In the genomic region with DNA sequence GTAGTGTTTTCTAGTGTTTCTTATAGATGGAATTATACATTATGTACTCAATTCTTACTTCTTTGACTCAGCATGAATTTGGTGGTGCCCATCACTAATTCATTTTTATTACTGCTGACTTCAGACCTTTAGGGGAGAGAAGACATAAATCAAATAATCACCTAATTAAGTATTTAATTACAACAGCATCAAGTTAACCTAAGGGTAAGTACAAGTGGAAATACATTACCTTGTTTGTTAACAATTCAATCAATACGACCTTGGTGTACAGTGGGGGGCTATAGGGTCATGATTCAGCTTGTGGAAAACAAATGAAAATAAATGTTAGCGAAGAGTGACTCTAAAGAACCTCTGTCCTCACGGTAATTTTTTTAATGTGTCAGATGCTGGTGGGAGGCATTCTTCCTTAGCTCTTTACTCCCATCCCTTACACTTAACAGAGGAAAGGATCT, we compare ENCODE assay signal across 8 cellular contexts. TPM values are rescaled to one million over a fixed set of nuclear protein-coding genes. Genes with fewer than 3 reads are reported as not detected.
A peak's percentile ranks its signal among the peaks of the same experiment; 100 is the strongest.
DNase-seq lines count a peak whose midpoint lies in the region; ATAC-seq, FAIRE-seq and TF ChIP-seq lines count a peak whose summit lies in the region.

No MANE protein-coding gene starts in this region.

- H4K8ac ChIP-seq in H1 (ENCODE audit: extremely low read depth, insufficient read depth, low read length): no peak overlapping the region

- DNase-seq in NT2/D1 (ENCODE audit: low read depth, low spot score): no peak
- DNase-seq in H1 (ENCODE audit: low read depth in 1 of 2, low spot score in 2 of 2): no peak
- no peak for DNase-seq in DMS 273 treated with DMSO at 0.1 percent for 48 hours (lab: John Stamatoyannopoulos, UW)
- DNase-seq in EL: no peak
- no peak for DNase-seq in stimulated activated CD4-positive, alpha-beta T cell treated with anti-CD3 and anti-CD28 coated beads, Interleukin-4, amount 100 ng/mL, for 1 hour

- no peak for FAIRE-seq in H1 (lab: Jason Lieb, UNC)

- peaks cover 17 to 31% (median 22%) of the 10 kb centered on the region in 10 experiments for H3K4me1 ChIP-seq in BLaER1 treated with 17β-estradiol and CSF1 and Interleukin-3, amounts not matched to agents 10 nM and 100 nM
- H3K4me1 ChIP-seq in NT2/D1 (ENCODE audit: insufficient read depth, insufficient read length) (no peaks in the 10 kb centered on the region), H1 (replicated peaks in 1 of 4; ENCODE audit: control insufficient read depth in 3 of 4, insufficient read depth in 4 of 4, low read length in 3 of 4) (peaks cover 0 to 3% (median 1%) of the 10 kb centered on the region in 4 experiments; a peak in 3 of 7 replicates), neuron (ENCODE audit: insufficient read depth, low read length) (peaks cover 10% of the 10 kb centered on the region)

- H3K4me3 ChIP-seq in BLaER1 treated with 17β-estradiol and CSF1 and Interleukin-3, amounts not matched to agents 10 nM and 100 nM: peak overlapping the region; percentile 72 to 96 (median 90)
- H3K4me3 ChIP-seq in NT2/D1 (ENCODE audit: insufficient read length, low read depth) (peak overlapping the region; percentile 92), H1 (ENCODE audit: extremely low read depth in 1 of 4, insufficient read depth in 2 of 4, low read depth in 3 of 4, low read length in 4 of 4) (peak overlapping the region; percentile 83 to 92 (median 86)), neuron (ENCODE audit: low read length) (peak overlapping the region; percentile 75)

- H2BK120ac ChIP-seq in H1 (replicated peaks; ENCODE audit: low read depth, low read length): no peak overlapping the region

- no peak overlapping the region for H3K4ac ChIP-seq in H1 (replicated peaks; ENCODE audit: insufficient read length, low read depth, low read length)

- H3K79me1 ChIP-seq in H1 (ENCODE audit: low read depth, low read length): no peaks in the 10 kb centered on the region; the same call in 1 of the 2 replicates

- H2BK5ac ChIP-seq in H1 (ENCODE audit: low read depth, low read length): no peak overlapping the region

- no peak for TF ChIP-seq POLR2A in H1 (IDR thresholded peaks at IDR 0.05; ENCODE audit: control extremely low read depth in 1 of 2, low read depth in 2 of 2, low read length in 2 of 2)

- TF ChIP-seq CTCF in H1 (IDR thresholded peaks at IDR 0.05; ENCODE audit: control extremely low read depth in 1 of 3, insufficient read depth in 1 of 3, low read depth in 1 of 3, low read length in 3 of 3): no peak

- H3K18ac ChIP-seq in H1 (ENCODE audit: extremely low read depth, low read length): 0 out of 2 replicates have a peak overlapping the region, but pooled peaks have one; percentile 55

- no peak for TF ChIP-seq EP300 in H1 (IDR thresholded peaks at IDR 0.05; ENCODE audit: borderline replicate concordance in 1 of 2, low read depth in 2 of 2, low read length in 2 of 2)

- H2AFZ ChIP-seq in H1 (ENCODE audit: low read length) (peak overlapping the region; percentile 37; the same call in 1 of the 2 replicates), neuron (ENCODE audit: low read depth, low read length) (peak overlapping the region; percentile 95)

- TF ChIP-seq RAD21 in H1 (IDR thresholded peaks at IDR 0.05 in 1 of 2, conservative IDR thresholded peaks at IDR 0.05 in 1 of 2; ENCODE audit: low read depth in 2 of 2, low read length in 2 of 2): no peak

- no peak overlapping the region for H3K14ac ChIP-seq in H1 (ENCODE audit: insufficient read length)

- H3K9ac ChIP-seq in BLaER1 treated with 17β-estradiol and CSF1 and Interleukin-3, amounts not matched to agents 10 nM and 100 nM: peak overlapping the region; percentile 83 to 99 (median 94); a peak in 21 of 22 replicates
- H3K9ac ChIP-seq in NT2/D1 (ENCODE audit: insufficient read length, low read depth) (peak overlapping the region; percentile 84), H1 (replicated peaks in 1 of 4; ENCODE audit: extremely low read depth in 1 of 4, low read depth in 3 of 4, low read length in 3 of 4) (peak overlapping the region in 2 of 4 experiments; percentile 43 to 45; a peak in 3 of 7 replicates)

- H2BK12ac ChIP-seq in H1 (ENCODE audit: low read depth, low read length): no peak overlapping the region

- POLR2A ChIA-PET in H1 (lab: Charles Lee; ENCODE audit: partially characterized antibody): interaction anchor here (0.6 to 1.3 kb wide), 7 partner anchors 9 to 97 kb away, joined by 3 to 4 read pairs (median 3); no protein-coding TSS in a partner anchor

- peak overlapping the region; percentile 71 to 94 (median 83) for H3K4me2 ChIP-seq in BLaER1 treated with 17β-estradiol and CSF1 and Interleukin-3, amounts not matched to agents 10 nM and 100 nM
- H3K4me2 ChIP-seq in H1 (ENCODE audit: insufficient read depth in 1 of 2, low read depth in 2 of 2, low read length in 2 of 2): peak overlapping the region; percentile 70 to 80

- ATAC-seq in GM19395 (IDR thresholded peaks at IDR 0.05; ENCODE audit: unreplicated experiment): no peak

- no peak overlapping the region for H2AK5ac ChIP-seq in H1 (ENCODE audit: low read depth, low read length)

- H4K91ac ChIP-seq in H1 (replicated peaks; ENCODE audit: insufficient read length, low read length): peak overlapping the region; percentile 44

- peak overlapping the region; percentile 42 to 97 (median 91); a peak in 18 of 22 replicates for H3K27ac ChIP-seq in BLaER1 treated with 17β-estradiol and CSF1 and Interleukin-3, amounts not matched to agents 10 nM and 100 nM
- no peak overlapping the region for H3K27ac ChIP-seq in H1 (ENCODE audit: low read depth, low read length)

- peaks cover 8 to 21% (median 11%) of the 10 kb centered on the region in 11 experiments; a peak in 21 of 22 replicates for H3K36me3 ChIP-seq in BLaER1 treated with 17β-estradiol and CSF1 and Interleukin-3, amounts not matched to agents 10 nM and 100 nM
- H3K36me3 ChIP-seq in NT2/D1 (ENCODE audit: insufficient read depth, insufficient read length, low read length): peaks cover 19% of the 10 kb centered on the region
- no peaks in the 10 kb centered on the region; a peak in 1 of 8 replicates for H3K36me3 ChIP-seq in H1 (ENCODE audit: control insufficient read depth in 2 of 4, insufficient read depth in 4 of 4, low read length in 3 of 4)
- peaks cover under 1% of the 10 kb centered on the region for H3K36me3 ChIP-seq in neuron (ENCODE audit: insufficient read depth, low read length)

- no peak overlapping the region for H3K23ac ChIP-seq in H1 (ENCODE audit: insufficient read length)

- peaks cover 22 to 43% (median 37%) of the 10 kb centered on the region in 11 experiments; a peak in 20 of 22 replicates for H4K20me1 ChIP-seq in BLaER1 treated with 17β-estradiol and CSF1 and Interleukin-3, amounts not matched to agents 10 nM and 100 nM
- peaks cover 0 to 2% of the 10 kb centered on the region in 2 experiments for H4K20me1 ChIP-seq in H1 (replicated peaks in 1 of 2; ENCODE audit: control insufficient read depth in 1 of 2, insufficient read depth in 2 of 2, low read length in 2 of 2)

- peak overlapping the region; percentile 36 for H4K5ac ChIP-seq in H1 (ENCODE audit: insufficient read length, low read depth, low read length)

- H3K23me2 ChIP-seq in H1 (ENCODE audit: low read depth, low read length): peaks cover 7% of the 10 kb centered on the region; the same call in 1 of the 2 replicates

- H3K56ac ChIP-seq in H1 (replicated peaks; ENCODE audit: insufficient read length, low read depth, low read length): no peak overlapping the region

- H3K79me2 ChIP-seq in H1 (ENCODE audit: control insufficient read depth in 1 of 2, insufficient read depth in 2 of 2, low read length in 2 of 2): peaks cover 0 to 11% of the 10 kb centered on the region in 2 experiments; a peak in 2 of 4 replicates

- H3K27me3 ChIP-seq in BLaER1 treated with 17β-estradiol and CSF1 and Interleukin-3, amounts not matched to agents 10 nM and 100 nM: no peaks in the 10 kb centered on the region
- H3K27me3 ChIP-seq in NT2/D1 (ENCODE audit: insufficient read depth, insufficient read length) (no peaks in the 10 kb centered on the region), H1 (replicated peaks in 1 of 4; ENCODE audit: control insufficient read depth in 3 of 4, extremely low read depth in 1 of 4, insufficient read depth in 3 of 4, low read length in 3 of 4) (no peaks in the 10 kb centered on the region; a peak in 2 of 7 replicates), neuron (ENCODE audit: insufficient read depth, low read length) (no peaks in the 10 kb centered on the region)

- H2BK15ac ChIP-seq in H1 (ENCODE audit: low read length): 0 out of 2 replicates have a peak overlapping the region, but pooled peaks have one; percentile 76

- CTCF ChIA-PET in H1 (lab: Charles Lee; ENCODE audit: partially characterized antibody): interaction anchor here (0.6 to 7.2 kb wide), 20 partner anchors 9 to 202 kb away, joined by 3 to 86 read pairs (median 4); no protein-coding TSS in a partner anchor

- no peak overlapping the region for H2BK20ac ChIP-seq in H1 (ENCODE audit: low read length)

- H3K9me3 ChIP-seq in BLaER1 treated with 17β-estradiol and CSF1 and Interleukin-3, amounts not matched to agents 10 nM and 100 nM (replicated peaks in 1 of 11): no peaks in the 10 kb centered on the region
- H3K9me3 ChIP-seq in NT2/D1 (ENCODE audit: insufficient read depth, low read length) (no peaks in the 10 kb centered on the region), H1 (ENCODE audit: insufficient read depth in 2 of 2, low read depth in 1 of 2, low read length in 1 of 2) (no peaks in the 10 kb centered on the region), neuron (ENCODE audit: low read length) (no peaks in the 10 kb centered on the region)

- WGBS in H1 (ENCODE audit: extremely low coverage in 1 of 2, insufficient coverage in 1 of 2, insufficient read length in 1 of 2, insufficient replicate concordance in 2 of 2, low coverage in 1 of 2, low lambda C conversion rate in 2 of 2, missing lambda C conversion rate in 1 of 2), 2 experiments: 6% methylated on average over 3 of the region's 3 CpGs; no CpG with 5 or more reads in 1 of the 2 experiments

TF ChIP-seq in H1, 55 proteins besides CTCF, POLR2A, EP300 and RAD21:
- no peak for TF ChIP-seq EZH2 (IDR thresholded peaks at IDR 0.05; ENCODE audit: low read depth, low read length, severe bottlenecking)
- no peak for TF ChIP-seq HDAC2 (IDR thresholded peaks at IDR 0.05; ENCODE audit: borderline replicate concordance in 1 of 2, low read depth in 2 of 2, low read length in 2 of 2)
- no peak for TF ChIP-seq MAFK (IDR thresholded peaks at IDR 0.05; ENCODE audit: low read depth, low read length)

RNA-seq across cellular contexts. Expression of gene CAPN7, which starts 0.5 kb away (rescaled TPM):
- 13.0 and 13.2 TPM in 2 replicates for total RNA-seq in H1 (2021; fragmentation: NEBNext Ultra II Directional; extraction: Animal tissue kit (Norgen Biotek cat#: 25700))
- 5.3 and 6.1 TPM in 2 replicates for polyA plus RNA-seq in H1 (2011; rRNA removed)
- polyA plus RNA-seq in H1 (2011; cell fraction: cytosol; rRNA removed): 6.5 TPM
- 8.8 TPM for polyA plus RNA-seq in H1 (2011; cell fraction: nucleus; rRNA removed)
- polyA plus RNA-seq in H1 (2012, experiment 1 of 2): 4.0 to 7.9 TPM (median 5.5 TPM) in 4 replicates
- polyA plus RNA-seq in H1 (2012, experiment 2 of 2): 0.63 TPM
- 7.8 TPM for polyA plus RNA-seq in H1 (2013, experiment 1 of 2)
- polyA plus RNA-seq in H1 (2013, experiment 2 of 2): 7.2 TPM
- 5.3 and 9.6 TPM in 2 replicates for polyA minus RNA-seq in H1 (2011; rRNA and poly(A)+ RNA removed)
- polyA minus RNA-seq in H1 (2011; cell fraction: cytosol; rRNA and poly(A)+ RNA removed): 10.9 TPM
- 27.0 TPM for polyA minus RNA-seq in H1 (2011; cell fraction: nucleus; rRNA and poly(A)+ RNA removed)
